ENCODE assay signal across 8 cellular contexts in the genomic region with DNA sequence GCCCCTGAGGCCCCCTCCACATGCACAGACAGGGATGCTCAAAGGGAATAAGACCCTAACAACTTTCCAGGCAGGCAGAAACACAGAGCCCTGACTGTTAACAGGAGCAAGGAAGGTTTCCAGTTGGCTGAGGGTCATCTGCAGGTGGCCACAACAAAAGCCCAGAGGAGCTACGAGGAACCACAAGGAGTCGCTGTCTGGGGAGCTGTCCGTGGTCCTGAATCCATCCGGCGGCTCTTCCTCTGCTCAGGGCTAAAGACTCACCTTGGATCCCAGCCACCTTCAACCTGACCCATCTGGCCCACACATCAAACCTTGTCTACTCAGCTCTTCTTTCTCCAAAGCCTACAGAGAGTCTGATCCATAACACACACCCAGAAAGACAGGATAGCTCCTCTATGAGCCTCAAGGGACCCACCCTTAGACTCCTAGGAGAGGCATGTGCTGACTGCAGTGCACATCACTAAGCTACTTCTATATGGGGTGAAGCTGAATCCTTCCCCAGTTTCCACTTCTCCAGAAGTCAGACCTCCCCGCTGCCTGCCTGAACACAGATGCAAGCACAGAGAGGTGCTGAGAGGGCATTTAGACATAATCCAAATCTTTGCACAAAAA.
DNase-seq lines count a peak whose midpoint lies in the region; ATAC-seq and TF ChIP-seq lines count a peak whose summit lies in the region.

No MANE protein-coding gene starts in this region.

- no peaks in the 10 kb centered on the region for H3K4me1 Mint-ChIP-seq in chondrocyte (ENCODE audit: low read depth)

- TF ChIP-seq CTCF in DND-41 (IDR thresholded peaks at IDR 0.05; ENCODE audit: borderline replicate concordance, extremely low read depth, low read length, poor library complexity, severe bottlenecking) (peak; percentile 81), chondrocyte (IDR thresholded peaks at IDR 0.05) (peak; percentile 86)

- H3K36me3 Mint-ChIP-seq in chondrocyte (ENCODE audit: low read depth) = no peaks in the 10 kb centered on the region

- no peaks in the 10 kb centered on the region for H3K9me3 ChIP-seq in DND-41 (ENCODE audit: insufficient read depth, low read length, severe bottlenecking)

- no peak overlapping the region for H3K4me3 Mint-ChIP-seq in chondrocyte (ENCODE audit: unreplicated experiment)

- H3K4me3 ChIP-seq in DND-41 (ENCODE audit: low read depth in 1 of 2, low read length in 2 of 2) = no peak overlapping the region

- no peaks in the 10 kb centered on the region for H3K79me2 ChIP-seq in DND-41 (ENCODE audit: insufficient read depth, low read length)

- in situ Hi-C loops in KBM-7 (cut with MboI; ENCODE audit: low pct_unique_long_range_greater_than_20kb, low sequenced_read_pairs) = no loop called here

- H3K4me2 ChIP-seq in DND-41 (ENCODE audit: insufficient read depth, low read length) = no peak overlapping the region

- H2AFZ ChIP-seq in DND-41 (ENCODE audit: low read depth, low read length) = no peak overlapping the region

- H3K36me3 ChIP-seq in DND-41 (ENCODE audit: insufficient read depth, low read length) = no peaks in the 10 kb centered on the region

- H4K20me1 ChIP-seq in DND-41 (ENCODE audit: insufficient read depth, low read length) = peaks cover 20% of the 10 kb centered on the region

- peaks cover 3% of the 10 kb centered on the region for H3K27me3 ChIP-seq in DND-41 (ENCODE audit: insufficient read depth, low read length, poor library complexity)

- no peaks in the 10 kb centered on the region for H3K9me3 Mint-ChIP-seq in chondrocyte (ENCODE audit: low read depth)

- no peak overlapping the region for H3K27ac Mint-ChIP-seq in chondrocyte (ENCODE audit: unreplicated experiment)

- no peak overlapping the region for H3K9ac ChIP-seq in DND-41 (ENCODE audit: low read depth, low read length)

- H3K4me1 ChIP-seq in DND-41 (ENCODE audit: insufficient read depth, low read length) = no peaks in the 10 kb centered on the region

- peak; percentile 70 for DNase-seq in DND-41
- DNase-seq in KBM-7 = peak; percentile 69
- DNase-seq in activated CD4-positive, CD25-positive, alpha-beta regulatory T cell treated with anti-CD3 and anti-CD28 coated beads, Interleukin-2, amount 50 U/mL, for 72 hours = peak; percentile 61
- DNase-seq in chondrocyte (ENCODE audit: low spot score) = no peak
- peak; percentile 39 for DNase-seq in medulla oblongata (ENCODE audit: extremely low spot score)
- peak; percentile 10 for DNase-seq in stromal cell of bone marrow (ENCODE audit: low read depth)
- no peak for DNase-seq in GOT3 (lab: John Stamatoyannopoulos, UW)

- ATAC-seq in DND-41 (ENCODE audit: insufficient read depth, low read depth) (peak; percentile 84), HG03520 (IDR thresholded peaks at IDR 0.05; ENCODE audit: unreplicated experiment) (no peak)

- H3K27ac ChIP-seq in DND-41 (ENCODE audit: low read length) = no peak overlapping the region

- H3K27me3 Mint-ChIP-seq in chondrocyte (ENCODE audit: low read depth) = peaks cover 52% of the 10 kb centered on the region

Comparison
In these comparisons a context has a peak if more than half of its experiments do, and no peak if none do; other contexts are left out.
1. DNase-seq: peak in DND-41 (single experiment), KBM-7 (single experiment), activated CD4-positive, CD25-positive, alpha-beta regulatory T cell treated with anti-CD3 and anti-CD28 coated beads, Interleukin-2, amount 50 U/mL, for 72 hours (single experiment), medulla oblongata (single experiment) and stromal cell of bone marrow (single experiment); none in chondrocyte (single experiment) and GOT3 (single experiment).